In the genomic region with DNA sequence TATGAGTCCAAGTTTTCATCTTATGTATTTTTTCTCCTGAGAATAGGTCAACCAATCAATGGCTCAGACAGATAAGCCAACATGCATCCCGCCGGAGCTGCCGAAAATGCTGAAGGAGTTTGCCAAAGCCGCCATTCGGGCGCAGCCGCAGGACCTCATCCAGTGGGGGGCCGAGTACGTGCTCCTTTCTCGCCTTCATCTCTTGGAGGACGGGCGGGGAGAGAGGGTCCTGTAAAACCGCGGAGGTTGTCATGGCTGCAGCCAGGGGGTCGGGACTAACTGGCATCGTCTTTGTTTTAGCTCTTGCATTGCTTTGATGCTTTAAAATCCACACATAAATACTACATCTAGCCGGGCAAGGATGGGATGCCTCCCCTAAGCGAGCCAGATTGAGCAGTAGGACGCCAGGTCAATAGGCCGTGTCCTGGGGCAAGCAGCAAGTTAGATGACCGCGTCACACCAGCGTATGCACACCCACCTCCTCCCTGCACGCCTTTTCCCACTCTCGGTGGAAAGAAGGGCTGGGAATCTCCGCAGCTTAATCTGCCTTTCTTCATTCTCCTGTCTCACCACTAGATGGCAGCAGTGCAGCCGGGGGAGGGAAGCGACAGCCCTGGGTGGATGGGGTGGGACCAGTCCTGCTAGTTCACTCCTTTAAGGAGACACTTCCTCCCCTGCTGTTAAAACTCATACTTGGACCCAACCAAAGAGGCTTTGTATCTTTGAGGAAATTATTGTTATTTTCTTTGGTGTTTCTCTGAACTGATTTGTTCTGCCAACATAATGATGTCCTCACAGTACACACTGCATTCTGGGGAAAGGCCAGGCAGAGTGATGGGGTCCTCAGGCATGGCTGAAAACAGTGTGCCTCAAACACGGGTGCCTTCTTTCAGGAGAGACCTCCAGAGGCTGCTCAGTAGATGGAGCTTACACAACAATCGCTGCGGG, we compare ENCODE assay signal across 7 cellular contexts. TPM values are rescaled to one million over a fixed set of nuclear protein-coding genes. Genes with fewer than 3 reads are reported as not detected.
DNase-seq lines count a peak whose midpoint lies in the region; TF ChIP-seq lines count a peak whose summit lies in the region.
"Not testable (repeated sequence)": the region's sequence is repeated elsewhere in the genome, so short reads cannot be mapped to it uniquely, and the experiment has no call there.

No MANE protein-coding gene starts in this region.

- peaks cover 19% of the 10 kb centered on the region for H3K4me1 Mint-ChIP-seq in chondrocyte (ENCODE audit: low read depth)

- H3K27me3 Mint-ChIP-seq in chondrocyte (ENCODE audit: low read depth), result peaks cover 13% of the 10 kb centered on the region

- TF ChIP-seq CTCF in GM12872 (IDR thresholded peaks at IDR 0.05; ENCODE audit: insufficient read depth, low read depth, low read length), result peak; percentile 58; the same call in 2 of the 3 replicates
- peak; percentile 85 for TF ChIP-seq CTCF in chondrocyte (IDR thresholded peaks at IDR 0.05)

- H3K9me3 Mint-ChIP-seq in chondrocyte (ENCODE audit: low read depth), result not testable (repeated sequence)

- not testable (repeated sequence) for H3K36me3 Mint-ChIP-seq in chondrocyte (ENCODE audit: low read depth)

- DNase-seq in HK-2 (ENCODE audit: unreplicated experiment) (peak; percentile 37), NCI-H526 treated with DMSO at 0.1 percent for 48 hours (lab: John Stamatoyannopoulos, UW) (peak; percentile 31), iPS-NIHi11 (ENCODE audit: low spot score) (peak; percentile 22), posterior cingulate gyrus (peak; percentile 34 to 92 (median 63))
- DNase-seq in activated CD4-positive, alpha-beta T cell treated with anti-CD3 and anti-CD28 coated beads, Interleukin-2, amount 50 U/mL, for 48 hours, result peak; percentile 12 to 30
- not testable (repeated sequence) for DNase-seq in chondrocyte (ENCODE audit: low spot score)

- intact Hi-C loops in posterior cingulate gyrus (cut with DNase I), result loop anchor here (10.0 kb wide), 1 partner anchor 113 kb away; a partner anchor contains a TSS

- H3K4me3 Mint-ChIP-seq in chondrocyte (ENCODE audit: unreplicated experiment), result peak overlapping the region; percentile 74

- not testable (repeated sequence) for H3K27ac Mint-ChIP-seq in chondrocyte (ENCODE audit: unreplicated experiment)

RNA-seq across cellular contexts. Expression of a gene that starts 3.3 kb away (rescaled TPM):
- 0.10 TPM in 1 of 3 replicates, not detected in the others for total RNA-seq in chondrocyte
